In the genomic region with DNA sequence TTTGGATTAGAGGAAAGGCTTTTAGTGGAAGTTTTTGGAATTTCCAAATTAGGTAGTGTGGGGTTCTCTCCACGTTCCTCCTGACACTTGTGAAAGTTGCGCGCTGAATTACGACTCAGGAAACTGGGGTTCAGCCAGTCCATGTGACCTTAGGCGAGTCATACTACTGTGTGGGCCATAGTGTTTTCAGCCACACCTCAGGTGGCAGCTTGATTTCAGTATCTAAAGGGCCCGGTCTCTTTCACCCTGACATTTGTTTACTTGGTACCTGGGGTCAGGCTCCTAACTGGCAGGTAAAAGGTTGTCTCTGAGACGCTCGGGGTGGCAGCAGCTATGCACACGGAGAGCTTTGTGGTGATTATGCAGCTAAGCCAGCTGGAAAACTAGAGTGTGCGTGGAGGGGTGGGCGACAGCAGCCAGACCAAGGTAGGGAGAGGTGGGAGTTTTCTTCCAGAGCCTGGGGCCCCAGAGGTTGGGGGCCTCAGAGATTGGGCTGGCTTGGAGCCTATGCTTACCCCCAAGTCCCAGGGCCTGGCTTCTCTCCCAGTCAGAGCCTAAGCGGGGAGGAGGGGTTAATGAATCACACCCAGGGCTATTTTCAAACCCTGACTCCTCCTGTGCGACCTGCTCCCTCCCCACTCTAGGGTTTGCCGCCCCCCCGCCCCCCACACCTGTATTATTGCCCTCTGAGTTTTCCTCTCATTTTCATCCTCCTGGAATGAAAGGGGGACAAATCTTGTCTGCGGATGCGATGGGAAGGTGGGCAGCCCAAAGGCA, we compare ENCODE assay signal across 9 cellular contexts. TPM values are rescaled to one million over a fixed set of nuclear protein-coding genes. Genes with fewer than 3 reads are reported as not detected.
DNase-seq lines count a peak whose midpoint lies in the region; ATAC-seq and TF ChIP-seq lines count a peak whose summit lies in the region.
"Had no signal": no experiment of that assay in that cellular context is flagged by ENCODE, and none has a peak within 500 bp of the region (broad histone marks: within the 10 kb centered on the region; RNA-seq: fewer than 3 reads in every experiment).

No MANE protein-coding gene starts in this region.

- peak overlapping the region; percentile 63 for H3K9ac ChIP-seq in HUES6 (ENCODE audit: low read length)
- H3K9ac ChIP-seq in endodermal cell (ENCODE audit: extremely low read depth, low read length, poor library complexity, severe bottlenecking): no peak overlapping the region

- no peak for TF ChIP-seq CTCF in CD8-positive, alpha-beta T cell (IDR thresholded peaks at IDR 0.05)
- no peak for TF ChIP-seq CTCF in endodermal cell (conservative IDR thresholded peaks at IDR 0.05)
- TF ChIP-seq CTCF in nephron progenitor cell (IDR thresholded peaks at IDR 0.05): no peak

- no peak overlapping the region for H3K27ac Mint-ChIP-seq in CD8-positive, alpha-beta T cell
- no peak overlapping the region for H3K27ac Mint-ChIP-seq in endodermal cell
- no peak overlapping the region for H3K27ac Mint-ChIP-seq in nephron progenitor cell

- no peaks in the 10 kb centered on the region for H3K9me3 ChIP-seq in CD8-positive, alpha-beta T cell (ENCODE audit: low read length)
- H3K9me3 ChIP-seq in HUES6 (ENCODE audit: control insufficient read depth, insufficient read depth, low read depth, low read length) (peaks cover 9% of the 10 kb centered on the region; the same call in 1 of the 2 replicates), endodermal cell (ENCODE audit: control insufficient read depth, low read length) (no peaks in the 10 kb centered on the region)

- no peak overlapping the region for H3K4me3 ChIP-seq in CD8-positive, alpha-beta T cell (ENCODE audit: low read depth, low read length)
- H3K4me3 ChIP-seq in HUES6 (ENCODE audit: low read depth, low read length) (peak overlapping the region; percentile 70), endodermal cell (ENCODE audit: low read length) (no peak overlapping the region)

- WGBS in endodermal cell (ENCODE audit: insufficient coverage in 1 of 2, insufficient read length in 1 of 2), 2 experiments: 68 to 69% methylated on average over 3 to 16 of the region's 17 CpGs

- H3K9me3 Mint-ChIP-seq in CD8-positive, alpha-beta T cell: no peaks in the 10 kb centered on the region
- peaks cover 69% of the 10 kb centered on the region for H3K9me3 Mint-ChIP-seq in endodermal cell
- H3K9me3 Mint-ChIP-seq in nephron progenitor cell: peaks cover 44% of the 10 kb centered on the region

- no peaks in the 10 kb centered on the region for H3K27me3 ChIP-seq in CD8-positive, alpha-beta T cell (ENCODE audit: insufficient read depth, low read length)
- peaks cover 17% of the 10 kb centered on the region for H3K27me3 ChIP-seq in HUES6 (ENCODE audit: control insufficient read depth, insufficient read depth, low read length)
- H3K27me3 ChIP-seq in endodermal cell (ENCODE audit: control insufficient read depth, insufficient read depth, low read length, poor library complexity, severe bottlenecking): no peaks in the 10 kb centered on the region

- CTCF ChIA-PET in CD8-positive, alpha-beta T cell (lab: Charles Lee): interaction anchor here (0.7 kb wide), 1 partner anchor 35 kb away, joined by 3 read pairs; no protein-coding TSS in a partner anchor

- POLR2A ChIA-PET in CD8-positive, alpha-beta T cell (lab: Charles Lee): no interaction called here

- peaks cover 18% of the 10 kb centered on the region for H3K27me3 Mint-ChIP-seq in CD8-positive, alpha-beta T cell (ENCODE audit: low read depth)
- H3K27me3 Mint-ChIP-seq in endodermal cell (ENCODE audit: insufficient read depth): peaks cover 15% of the 10 kb centered on the region
- no peaks in the 10 kb centered on the region for H3K27me3 Mint-ChIP-seq in nephron progenitor cell (ENCODE audit: low read depth, poor library complexity)

- no peak for DNase-seq in CD8-positive, alpha-beta T cell
- DNase-seq in endodermal cell (no peak), nephron progenitor cell (no peak), medulla oblongata (ENCODE audit: extremely low spot score) (no peak), NCI-H2081 (lab: John Stamatoyannopoulos, UW) (no peak), occipital lobe (lab: John Stamatoyannopoulos, UW) (no peak)
- DNase-seq: activated CD8-positive, alpha-beta memory T cell treated with anti-CD3 and anti-CD28 coated beads, Interleukin-2, amount 50 U/mL, for 48 hours had no signal

- H3K4me3 Mint-ChIP-seq in CD8-positive, alpha-beta T cell: peak overlapping the region; percentile 15
- H3K4me3 Mint-ChIP-seq in endodermal cell (peak overlapping the region; percentile 52), nephron progenitor cell (peak overlapping the region; percentile 76)

- H3K36me3 Mint-ChIP-seq in CD8-positive, alpha-beta T cell: no peaks in the 10 kb centered on the region
- H3K36me3 Mint-ChIP-seq in endodermal cell (ENCODE audit: low read depth) (no peaks in the 10 kb centered on the region), nephron progenitor cell (ENCODE audit: low read depth) (no peaks in the 10 kb centered on the region)

- peaks cover 4% of the 10 kb centered on the region for H3K4me1 Mint-ChIP-seq in CD8-positive, alpha-beta T cell (ENCODE audit: low read depth)
- H3K4me1 Mint-ChIP-seq in endodermal cell (peaks cover 12% of the 10 kb centered on the region), nephron progenitor cell (peaks cover 51% of the 10 kb centered on the region)

- intact Hi-C loops in CD8-positive, alpha-beta T cell (cut with DNase I, micrococcal nuclease): no loop called here

- no peak overlapping the region for H3K27ac ChIP-seq in CD8-positive, alpha-beta T cell (ENCODE audit: low read depth, low read length)
- H3K27ac ChIP-seq in HUES6 (ENCODE audit: low read depth, low read length) (no peak overlapping the region), endodermal cell (ENCODE audit: low read depth, low read length) (no peak overlapping the region)

- no peaks in the 10 kb centered on the region for H3K4me1 ChIP-seq in CD8-positive, alpha-beta T cell (ENCODE audit: insufficient read depth, low read length)
- peaks cover 54% of the 10 kb centered on the region for H3K4me1 ChIP-seq in HUES6 (ENCODE audit: control insufficient read depth, insufficient read depth, low read length)
- no peaks in the 10 kb centered on the region for H3K4me1 ChIP-seq in endodermal cell (ENCODE audit: control insufficient read depth, insufficient read depth, low read length)

- ATAC-seq in CD8-positive, alpha-beta T cell: no peak
- no peak for ATAC-seq in GM21786 (IDR thresholded peaks at IDR 0.05; ENCODE audit: unreplicated experiment)

- no peaks in the 10 kb centered on the region for H3K36me3 ChIP-seq in CD8-positive, alpha-beta T cell (ENCODE audit: insufficient read depth, low read length)
- H3K36me3 ChIP-seq in HUES6 (ENCODE audit: control insufficient read depth, insufficient read depth, low read length) (no peaks in the 10 kb centered on the region), endodermal cell (ENCODE audit: control insufficient read depth, insufficient read depth, low read length) (no peaks in the 10 kb centered on the region)

RNA-seq across cellular contexts. Expression of gene STARD8, which starts 47.2 kb away (rescaled TPM):
- total RNA-seq in CD8-positive, alpha-beta T cell: not detected
- total RNA-seq in endodermal cell (1 to 10 TPM; 1.5 to 1.8 TPM), occipital lobe (1.7 TPM)
- 3.1 TPM for polyA plus RNA-seq in endodermal cell (2013, experiment 1 of 2)
- 2.7 TPM for polyA plus RNA-seq in endodermal cell (2013, experiment 2 of 2)

Comparison
In these comparisons a context has a peak if more than half of its experiments do, and no peak if none do; other contexts are left out.
1. H3K4me3 Mint-ChIP-seq: peak in every context shown above with its lines; median percentile 76 in nephron progenitor cell; 52 in endodermal cell; 15 in CD8-positive, alpha-beta T cell.